In genomic region chr2:227043981-227044380, GRCh38 we compare ENCODE assay signal across 9 cellular contexts.
"Had no signal": no experiment of that assay in that cellular context is flagged by ENCODE, and none has a peak within 500 bp of the region (broad histone marks: within the 10 kb centered on the region; RNA-seq: fewer than 3 reads in every experiment).

No MANE protein-coding gene starts in this region.

- H3K4me3 ChIP-seq: GM23338 had no signal

- ATAC-seq: GM23338 had no signal

- H3K27ac ChIP-seq: KMS-11 had no signal

- H3K9ac ChIP-seq: KMS-11 had no signal

- FAIRE-seq: H1, H54, HTR-8/SVneo had no signal

- H3K27ac Mint-ChIP-seq: GM23338, H9, IgD-negative memory B cell had no signal

- H3K4me2 ChIP-seq: GM23338, KMS-11 had no signal

- H3K9me3 Mint-ChIP-seq: GM23338, H9, IgD-negative memory B cell had no signal

- DNase-seq: H9, HCEC 1CT, KBM-7 had no signal

- H2AFZ ChIP-seq: GM23338 had no signal
